ENCODE assay signal across 9 cellular contexts in the genomic region with DNA sequence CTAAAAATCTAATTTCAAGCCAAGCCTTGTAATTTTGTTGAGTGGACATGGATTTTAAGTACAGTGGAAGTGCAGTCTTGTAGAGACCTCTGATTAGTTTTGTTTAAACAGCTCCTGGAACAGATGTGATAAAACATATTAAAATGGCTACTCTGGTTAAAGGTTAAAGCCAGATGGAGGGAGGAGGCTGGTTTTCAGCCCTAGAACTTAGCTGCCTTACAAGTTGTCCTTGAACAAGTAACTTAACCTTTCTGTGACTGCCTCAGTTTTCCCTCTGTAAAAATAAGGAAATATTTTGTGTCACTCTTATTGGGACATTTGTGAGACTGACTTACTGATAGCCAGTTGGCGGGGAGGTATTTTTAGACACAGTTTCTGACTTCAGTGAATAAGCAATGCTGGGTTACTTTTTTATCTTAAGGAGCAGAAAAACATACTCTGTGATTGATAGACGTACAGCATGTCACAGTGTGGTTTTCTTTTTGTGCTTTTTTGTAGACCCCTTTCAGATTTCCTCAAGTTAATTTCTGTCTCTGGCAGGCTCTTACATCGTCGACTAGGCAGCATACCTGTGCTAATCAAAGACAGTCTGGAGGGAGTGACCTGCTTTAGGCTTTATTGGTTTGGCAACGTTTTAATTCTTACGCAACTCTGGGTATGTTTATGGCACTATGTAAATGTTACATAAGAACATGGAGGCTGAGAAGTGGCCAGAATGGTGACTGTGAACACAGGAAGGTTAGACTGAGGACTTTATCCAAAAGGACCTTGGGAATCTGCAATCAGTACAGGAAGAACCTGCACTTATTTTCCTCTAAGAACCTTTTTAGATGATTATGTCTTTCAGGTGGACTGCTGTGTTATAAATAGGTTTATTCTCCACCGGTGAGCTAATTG. TPM values are rescaled to one million over a fixed set of nuclear protein-coding genes. Genes with fewer than 3 reads are reported as not detected.
A peak's percentile ranks its signal among the peaks of the same experiment; 100 is the strongest.
DNase-seq lines count a peak whose midpoint lies in the region; TF ChIP-seq lines count a peak whose summit lies in the region.
"Had no signal": no experiment of that assay in that cellular context is flagged by ENCODE, and none has a peak within 500 bp of the region (broad histone marks: within the 10 kb centered on the region; RNA-seq: fewer than 3 reads in every experiment).

No MANE protein-coding gene starts in this region.

- H3K27me3 ChIP-seq in neutrophil: peaks cover 14% of the 10 kb centered on the region

- H3K27me3 Mint-ChIP-seq in endothelial cell (ENCODE audit: unreplicated experiment): peaks cover 6% of the 10 kb centered on the region

- peaks cover 31% of the 10 kb centered on the region for H3K4me1 Mint-ChIP-seq in endothelial cell (ENCODE audit: unreplicated experiment)

- peaks cover 52 to 53% of the 10 kb centered on the region in 2 experiments for H3K4me1 ChIP-seq in neutrophil (ENCODE audit: control insufficient read depth in 1 of 2, insufficient read depth in 1 of 2, low read depth in 1 of 2, low read length in 1 of 2)

- no peaks in the 10 kb centered on the region for H3K36me3 ChIP-seq in neutrophil

- no peaks in the 10 kb centered on the region for H3K9me3 ChIP-seq in neutrophil

- peaks cover 19% of the 10 kb centered on the region for H3K36me3 Mint-ChIP-seq in endothelial cell (ENCODE audit: low read depth, unreplicated experiment)

- peak overlapping the region; percentile 24 for H3K27ac ChIP-seq in neutrophil

- H3K9me3 Mint-ChIP-seq in endothelial cell (ENCODE audit: unreplicated experiment): no peaks in the 10 kb centered on the region

- H3K27ac Mint-ChIP-seq in endothelial cell (ENCODE audit: unreplicated experiment): no peak overlapping the region

- peak overlapping the region; percentile 16 for H3K4me3 Mint-ChIP-seq in endothelial cell (ENCODE audit: unreplicated experiment)

- H3K4me3 ChIP-seq in neutrophil (ENCODE audit: low read depth in 1 of 2, low read length in 1 of 2): no peak overlapping the region

- TF ChIP-seq CTCF in endothelial cell (IDR thresholded peaks at IDR 0.05; ENCODE audit: unreplicated experiment): no peak
- TF ChIP-seq CTCF in neutrophil (IDR thresholded peaks at IDR 0.05): no peak

- DNase-seq in CD1c-positive myeloid dendritic cell (ENCODE audit: extremely low spot score) (peak; percentile 36), NCI-H2029 treated with DMSO at 0.1 percent for 48 hours (lab: John Stamatoyannopoulos, UW) (peak; percentile 44), endothelial cell (ENCODE audit: low spot score) (no peak), SKM-1 (lab: John Stamatoyannopoulos, UW; ENCODE audit: unreplicated experiment) (no peak), hepatic stellate cell (ENCODE audit: low spot score) (no peak), dedifferentiated amniotic fluid mesenchymal stem cell (ENCODE audit: extremely low spot score) (no peak), GM19240 (ENCODE audit: insufficient read length, low spot score) (no peak)
- DNase-seq: NCI-H2227 treated with DMSO at 0.1 percent for 48 hours had no signal

RNA-seq across cellular contexts. Expression of a gene that starts 3.2 kb away (rescaled TPM):
- 30.5 TPM for total RNA-seq in endothelial cell (ENCODE audit: unreplicated experiment)

RNA-seq across cellular contexts. Expression of a gene that starts 47.4 kb away (rescaled TPM):
- total RNA-seq in endothelial cell (ENCODE audit: unreplicated experiment): 395 TPM

RNA-seq across cellular contexts. Expression of a gene that starts 52.0 kb away (rescaled TPM):
- total RNA-seq in endothelial cell (ENCODE audit: unreplicated experiment): 29.7 TPM

Comparison
In these comparisons a context has a peak if more than half of its experiments do, and no peak if none do; other contexts are left out.
1. DNase-seq: peak in CD1c-positive myeloid dendritic cell (single experiment) and NCI-H2029 treated with DMSO at 0.1 percent for 48 hours (single experiment); none in endothelial cell (single experiment), SKM-1 (single experiment), hepatic stellate cell (single experiment), dedifferentiated amniotic fluid mesenchymal stem cell (single experiment) and GM19240 (single experiment).